In the genomic region with DNA sequence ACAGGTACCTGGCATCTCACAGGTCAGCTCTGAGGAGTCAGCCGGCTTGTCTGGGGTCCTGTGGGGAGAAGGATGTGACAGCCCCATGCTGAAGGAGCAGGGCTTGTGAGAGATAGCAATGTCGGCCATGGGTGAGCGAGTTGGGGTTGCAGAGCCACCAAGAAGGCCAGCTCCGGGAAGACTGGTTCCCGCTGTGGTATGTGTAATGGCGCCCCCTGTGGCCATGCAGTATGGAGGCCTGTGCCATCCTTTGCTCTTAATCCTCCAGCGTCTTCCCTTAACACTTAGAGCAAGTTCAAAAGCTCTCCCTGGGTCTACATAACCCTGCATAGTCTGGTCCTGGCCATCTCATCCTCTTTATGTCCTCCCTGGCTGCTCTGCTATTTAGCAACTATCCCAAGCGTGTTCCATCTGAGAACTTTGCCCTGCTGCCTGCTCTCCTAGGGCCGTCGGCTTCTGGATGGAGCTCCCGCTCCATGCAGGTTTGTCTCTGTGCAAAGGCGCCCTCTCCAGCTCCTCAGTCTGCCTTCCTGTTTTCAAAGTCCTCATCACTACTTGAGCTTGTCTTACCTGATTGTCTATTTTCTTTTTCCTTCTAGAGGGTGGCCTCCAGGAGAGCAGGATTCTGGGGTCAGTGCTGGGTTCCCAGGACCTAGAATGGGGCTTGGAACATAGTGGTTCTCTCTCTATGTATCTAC, we compare ENCODE assay signal across 2 cellular contexts.
TF ChIP-seq lines count a peak whose summit lies in the region.

No MANE protein-coding gene starts in this region.

TF ChIP-seq in Ishikawa, 13 proteins besides CTCF, POLR2A, EP300 and RAD21:
- no peak for TF ChIP-seq YY1 (IDR thresholded peaks at IDR 0.05; ENCODE audit: low read depth)
- TF ChIP-seq, protein P1, sequence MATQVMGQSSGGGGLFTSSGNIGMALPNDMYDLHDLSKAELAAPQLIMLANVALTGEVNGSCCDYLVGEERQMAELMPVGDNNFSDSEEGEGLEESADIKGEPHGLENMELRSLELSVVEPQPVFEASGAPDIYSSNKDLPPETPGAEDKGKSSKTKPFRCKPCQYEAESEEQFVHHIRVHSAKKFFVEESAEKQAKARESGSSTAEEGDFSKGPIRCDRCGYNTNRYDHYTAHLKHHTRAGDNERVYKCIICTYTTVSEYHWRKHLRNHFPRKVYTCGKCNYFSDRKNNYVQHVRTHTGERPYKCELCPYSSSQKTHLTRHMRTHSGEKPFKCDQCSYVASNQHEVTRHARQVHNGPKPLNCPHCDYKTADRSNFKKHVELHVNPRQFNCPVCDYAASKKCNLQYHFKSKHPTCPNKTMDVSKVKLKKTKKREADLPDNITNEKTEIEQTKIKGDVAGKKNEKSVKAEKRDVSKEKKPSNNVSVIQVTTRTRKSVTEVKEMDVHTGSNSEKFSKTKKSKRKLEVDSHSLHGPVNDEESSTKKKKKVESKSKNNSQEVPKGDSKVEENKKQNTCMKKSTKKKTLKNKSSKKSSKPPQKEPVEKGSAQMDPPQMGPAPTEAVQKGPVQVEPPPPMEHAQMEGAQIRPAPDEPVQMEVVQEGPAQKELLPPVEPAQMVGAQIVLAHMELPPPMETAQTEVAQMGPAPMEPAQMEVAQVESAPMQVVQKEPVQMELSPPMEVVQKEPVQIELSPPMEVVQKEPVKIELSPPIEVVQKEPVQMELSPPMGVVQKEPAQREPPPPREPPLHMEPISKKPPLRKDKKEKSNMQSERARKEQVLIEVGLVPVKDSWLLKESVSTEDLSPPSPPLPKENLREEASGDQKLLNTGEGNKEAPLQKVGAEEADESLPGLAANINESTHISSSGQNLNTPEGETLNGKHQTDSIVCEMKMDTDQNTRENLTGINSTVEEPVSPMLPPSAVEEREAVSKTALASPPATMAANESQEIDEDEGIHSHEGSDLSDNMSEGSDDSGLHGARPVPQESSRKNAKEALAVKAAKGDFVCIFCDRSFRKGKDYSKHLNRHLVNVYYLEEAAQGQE (IDR thresholded peaks at IDR 0.05; ENCODE audit: low read depth), result no peak
- peak; percentile 17; the same call in 1 of the 2 replicates for TF ChIP-seq TEAD4 (IDR thresholded peaks at IDR 0.05)
- no peak for TF ChIP-seq CEBPB (IDR thresholded peaks at IDR 0.05)

TF ChIP-seq in GM12878, 131 proteins besides CTCF, POLR2A, EP300 and RAD21:
- TF ChIP-seq, protein P2, sequence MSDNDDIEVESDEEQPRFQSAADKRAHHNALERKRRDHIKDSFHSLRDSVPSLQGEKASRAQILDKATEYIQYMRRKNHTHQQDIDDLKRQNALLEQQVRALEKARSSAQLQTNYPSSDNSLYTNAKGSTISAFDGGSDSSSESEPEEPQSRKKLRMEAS (IDR thresholded peaks at IDR 0.05; ENCODE audit: low read depth, low read length), result no peak
- TF ChIP-seq BHLHE40 (IDR thresholded peaks at IDR 0.05; ENCODE audit: borderline replicate concordance in 1 of 2, low read depth in 2 of 2, low read length in 1 of 2) (no peak), CBX3 (IDR thresholded peaks at IDR 0.05; ENCODE audit: borderline replicate concordance, low read depth) (no peak), RELA (IDR thresholded peaks at IDR 0.05; ENCODE audit: borderline replicate concordance, partially characterized antibody) (no peak), PAX8 (IDR thresholded peaks at IDR 0.05) (no peak), POLR2AphosphoS2 (IDR thresholded peaks at IDR 0.05; ENCODE audit: low read depth, low read length) (no peak), HDGF (IDR thresholded peaks at IDR 0.05) (no peak), HDAC2 (IDR thresholded peaks at IDR 0.05) (no peak), KLF5 (IDR thresholded peaks at IDR 0.05; ENCODE audit: partially characterized antibody) (no peak), ZNF274 (IDR thresholded peaks at IDR 0.05; ENCODE audit: insufficient read depth, insufficient read length) (no peak), EZH2 (IDR thresholded peaks at IDR 0.05; ENCODE audit: borderline replicate concordance, control insufficient read depth, low read depth, low read length) (no peak), TCF7 (IDR thresholded peaks at IDR 0.05; ENCODE audit: borderline replicate concordance) (no peak), MEF2A (IDR thresholded peaks at IDR 0.05; ENCODE audit: insufficient read depth, low read depth, low read length) (no peak), ZZZ3 (IDR thresholded peaks at IDR 0.05; ENCODE audit: control insufficient read depth, insufficient read length, low read depth) (no peak), CHD4 (IDR thresholded peaks at IDR 0.05) (no peak), CEBPB (IDR thresholded peaks at IDR 0.05; ENCODE audit: borderline replicate concordance in 1 of 2, low read depth in 2 of 2, low read length in 2 of 2) (no peak)
- TF ChIP-seq, protein P3, sequence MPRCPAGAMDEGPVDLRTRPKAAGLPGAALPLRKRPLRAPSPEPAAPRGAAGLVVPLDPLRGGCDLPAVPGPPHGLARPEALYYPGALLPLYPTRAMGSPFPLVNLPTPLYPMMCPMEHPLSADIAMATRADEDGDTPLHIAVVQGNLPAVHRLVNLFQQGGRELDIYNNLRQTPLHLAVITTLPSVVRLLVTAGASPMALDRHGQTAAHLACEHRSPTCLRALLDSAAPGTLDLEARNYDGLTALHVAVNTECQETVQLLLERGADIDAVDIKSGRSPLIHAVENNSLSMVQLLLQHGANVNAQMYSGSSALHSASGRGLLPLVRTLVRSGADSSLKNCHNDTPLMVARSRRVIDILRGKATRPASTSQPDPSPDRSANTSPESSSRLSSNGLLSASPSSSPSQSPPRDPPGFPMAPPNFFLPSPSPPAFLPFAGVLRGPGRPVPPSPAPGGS (IDR thresholded peaks at IDR 0.05; ENCODE audit: borderline replicate concordance, insufficient read depth, low read depth, low read length, poor library complexity, severe bottlenecking), result no peak
- TF ChIP-seq, protein P4, sequence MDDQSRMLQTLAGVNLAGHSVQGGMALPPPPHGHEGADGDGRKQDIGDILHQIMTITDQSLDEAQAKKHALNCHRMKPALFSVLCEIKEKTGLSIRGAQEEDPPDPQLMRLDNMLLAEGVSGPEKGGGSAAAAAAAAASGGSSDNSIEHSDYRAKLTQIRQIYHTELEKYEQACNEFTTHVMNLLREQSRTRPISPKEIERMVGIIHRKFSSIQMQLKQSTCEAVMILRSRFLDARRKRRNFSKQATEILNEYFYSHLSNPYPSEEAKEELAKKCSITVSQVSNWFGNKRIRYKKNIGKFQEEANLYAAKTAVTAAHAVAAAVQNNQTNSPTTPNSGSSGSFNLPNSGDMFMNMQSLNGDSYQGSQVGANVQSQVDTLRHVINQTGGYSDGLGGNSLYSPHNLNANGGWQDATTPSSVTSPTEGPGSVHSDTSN (IDR thresholded peaks at IDR 0.05; ENCODE audit: insufficient replicate concordance, low read depth, low read length), result no peak
- TF ChIP-seq, protein P5, sequence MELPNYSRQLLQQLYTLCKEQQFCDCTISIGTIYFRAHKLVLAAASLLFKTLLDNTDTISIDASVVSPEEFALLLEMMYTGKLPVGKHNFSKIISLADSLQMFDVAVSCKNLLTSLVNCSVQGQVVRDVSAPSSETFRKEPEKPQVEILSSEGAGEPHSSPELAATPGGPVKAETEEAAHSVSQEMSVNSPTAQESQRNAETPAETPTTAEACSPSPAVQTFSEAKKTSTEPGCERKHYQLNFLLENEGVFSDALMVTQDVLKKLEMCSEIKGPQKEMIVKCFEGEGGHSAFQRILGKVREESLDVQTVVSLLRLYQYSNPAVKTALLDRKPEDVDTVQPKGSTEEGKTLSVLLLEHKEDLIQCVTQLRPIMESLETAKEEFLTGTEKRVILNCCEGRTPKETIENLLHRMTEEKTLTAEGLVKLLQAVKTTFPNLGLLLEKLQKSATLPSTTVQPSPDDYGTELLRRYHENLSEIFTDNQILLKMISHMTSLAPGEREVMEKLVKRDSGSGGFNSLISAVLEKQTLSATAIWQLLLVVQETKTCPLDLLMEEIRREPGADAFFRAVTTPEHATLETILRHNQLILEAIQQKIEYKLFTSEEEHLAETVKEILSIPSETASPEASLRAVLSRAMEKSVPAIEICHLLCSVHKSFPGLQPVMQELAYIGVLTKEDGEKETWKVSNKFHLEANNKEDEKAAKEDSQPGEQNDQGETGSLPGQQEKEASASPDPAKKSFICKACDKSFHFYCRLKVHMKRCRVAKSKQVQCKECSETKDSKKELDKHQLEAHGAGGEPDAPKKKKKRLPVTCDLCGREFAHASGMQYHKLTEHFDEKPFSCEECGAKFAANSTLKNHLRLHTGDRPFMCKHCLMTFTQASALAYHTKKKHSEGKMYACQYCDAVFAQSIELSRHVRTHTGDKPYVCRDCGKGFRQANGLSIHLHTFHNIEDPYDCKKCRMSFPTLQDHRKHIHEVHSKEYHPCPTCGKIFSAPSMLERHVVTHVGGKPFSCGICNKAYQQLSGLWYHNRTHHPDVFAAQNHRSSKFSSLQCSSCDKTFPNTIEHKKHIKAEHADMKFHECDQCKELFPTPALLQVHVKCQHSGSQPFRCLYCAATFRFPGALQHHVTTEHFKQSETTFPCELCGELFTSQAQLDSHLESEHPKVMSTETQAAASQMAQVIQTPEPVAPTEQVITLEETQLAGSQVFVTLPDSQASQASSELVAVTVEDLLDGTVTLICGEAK (IDR thresholded peaks at IDR 0.05; ENCODE audit: borderline replicate concordance), result no peak
